12 cellular contexts compared by ENCODE assay signal in genomic region chr2:19140463-19141208, GRCh38.
DNase-seq lines count a peak whose midpoint lies in the region; FAIRE-seq and TF ChIP-seq lines count a peak whose summit lies in the region.
"Had no signal": no experiment of that assay in that cellular context is flagged by ENCODE, and none has a peak within 500 bp of the region (broad histone marks: within the 10 kb centered on the region; RNA-seq: fewer than 3 reads in every experiment).

No MANE protein-coding gene starts in this region.

- H3K4me2 ChIP-seq in osteoblast (ENCODE audit: insufficient read depth, low read length) = peak overlapping the region; percentile 37
- H3K4me2 ChIP-seq in neuronal stem cell (ENCODE audit: insufficient read depth, low read length, poor library complexity, severe bottlenecking) = no peak overlapping the region

- H3K9me3 ChIP-seq in osteoblast (ENCODE audit: low read depth, low read length) = no peaks in the 10 kb centered on the region
- H3K9me3 ChIP-seq in neuronal stem cell (replicated peaks in 1 of 2; ENCODE audit: control insufficient read depth in 2 of 2, insufficient read depth in 1 of 2, low read depth in 1 of 2, low read length in 2 of 2) = no peaks in the 10 kb centered on the region
- H3K9me3 ChIP-seq: adrenal gland had no signal

- H3K36me3 ChIP-seq in osteoblast (ENCODE audit: insufficient read depth, low read length) (no peaks in the 10 kb centered on the region), neuronal stem cell (replicated peaks in 1 of 2; ENCODE audit: control insufficient read depth in 2 of 2, insufficient read depth in 2 of 2, low read length in 2 of 2) (no peaks in the 10 kb centered on the region)
- H3K36me3 ChIP-seq: adrenal gland had no signal

- H2BK5ac ChIP-seq in neuronal stem cell (ENCODE audit: low read length) = no peak overlapping the region

- H3K4me1 ChIP-seq in osteoblast (ENCODE audit: insufficient read depth, low read length) (peaks cover 30% of the 10 kb centered on the region), neuronal stem cell (ENCODE audit: control insufficient read depth in 2 of 2, insufficient read depth in 1 of 2, low read depth in 1 of 2, low read length in 2 of 2) (peaks cover 0 to 2% of the 10 kb centered on the region in 2 donors)
- H3K4me1 ChIP-seq: adrenal gland had no signal

- H2AFZ ChIP-seq in osteoblast (ENCODE audit: low read length) = no peak overlapping the region
- H2AFZ ChIP-seq in neuronal stem cell (ENCODE audit: low read length) = no peak overlapping the region

- no peak overlapping the region for H2BK15ac ChIP-seq in neuronal stem cell (ENCODE audit: low read length)

- no peak overlapping the region for H3K4me3 ChIP-seq in osteoblast (ENCODE audit: insufficient read depth, low read length)
- H3K4me3 ChIP-seq in neuronal stem cell (ENCODE audit: low read length in 2 of 2) = no peak overlapping the region
- H3K4me3 ChIP-seq: adrenal gland had no signal

- H3K23ac ChIP-seq in neuronal stem cell (ENCODE audit: low read depth, low read length, poor library complexity) = no peak overlapping the region

- peak; percentile 72 for DNase-seq in ELF-1 (ENCODE audit: low read depth, low spot score)
- peak; percentile 20 for DNase-seq in NCI-H460 (ENCODE audit: extremely low read depth, low read depth)
- DNase-seq in dermis blood vessel endothelial cell = peak; percentile 20
- peak; percentile 66 for DNase-seq in osteoblast (ENCODE audit: insufficient read length, low spot score, missing footprints)
- DNase-seq in GM12892 (ENCODE audit: insufficient read length) = no peak
- no peak for DNase-seq in NCI-H1417 treated with DMSO at 0.1 percent for 48 hours (lab: John Stamatoyannopoulos, UW)
- DNase-seq in neuronal stem cell (ENCODE audit: low spot score) = no peak
- DNase-seq in NCI-H524 treated with DMSO at 0.1 percent for 48 hours (lab: John Stamatoyannopoulos, UW) = no peak
- DNase-seq: activated CD4-positive, alpha-beta T cell treated with anti-CD3 and anti-CD28 coated beads, Interleukin-2, amount 10 ng/mL, durations not matched to agents 24 days and 14 days; adrenal gland; DMS79; NCI-H2171 had no signal

- no peak overlapping the region for H4K91ac ChIP-seq in neuronal stem cell (ENCODE audit: low read depth, low read length, poor library complexity)

- H3K27ac ChIP-seq in osteoblast (ENCODE audit: low read depth, low read length) = peak overlapping the region; percentile 72
- H3K27ac ChIP-seq in neuronal stem cell (replicated peaks; ENCODE audit: low read length) = no peak overlapping the region
- H3K27ac ChIP-seq: adrenal gland had no signal

- H2BK120ac ChIP-seq in neuronal stem cell (ENCODE audit: low read depth, low read length) = no peak overlapping the region

- no peaks in the 10 kb centered on the region for H3K79me2 ChIP-seq in osteoblast (ENCODE audit: insufficient read depth, low read length)

- TF ChIP-seq POLR2A in GM12892 (IDR thresholded peaks at IDR 0.05; ENCODE audit: low read depth, low read length) = no peak

- no peak overlapping the region for H2AK5ac ChIP-seq in neuronal stem cell (ENCODE audit: low read depth, low read length)

- no peak overlapping the region for H3K14ac ChIP-seq in neuronal stem cell (ENCODE audit: low read length)

- no peak for TF ChIP-seq CTCF in osteoblast (IDR thresholded peaks at IDR 0.05; ENCODE audit: extremely low read depth, low read depth, low read length)

- no peaks in the 10 kb centered on the region for H3K27me3 ChIP-seq in osteoblast (ENCODE audit: insufficient read depth, low read length)
- H3K27me3 ChIP-seq in neuronal stem cell (ENCODE audit: control insufficient read depth in 3 of 3, insufficient read depth in 3 of 3, low read depth in 1 of 3, low read length in 3 of 3) = no peaks in the 10 kb centered on the region
- H3K27me3 ChIP-seq: adrenal gland had no signal

- H3K9ac ChIP-seq in neuronal stem cell (ENCODE audit: low read depth, low read length, poor library complexity) = no peak overlapping the region

- H3K79me1 ChIP-seq in neuronal stem cell (ENCODE audit: low read depth, low read length) = no peaks in the 10 kb centered on the region

- no peaks in the 10 kb centered on the region for H4K20me1 ChIP-seq in osteoblast (ENCODE audit: insufficient read depth, low read length)

- H4K8ac ChIP-seq in neuronal stem cell (ENCODE audit: low read depth, low read length) = no peak overlapping the region

- no peak overlapping the region for H3K4ac ChIP-seq in neuronal stem cell (ENCODE audit: low read length)

- H3K18ac ChIP-seq in neuronal stem cell (ENCODE audit: low read length) = no peak overlapping the region

- FAIRE-seq in GM12892 (lab: Jason Lieb, UNC) = no peak

- H2BK12ac ChIP-seq in neuronal stem cell (ENCODE audit: low read length) = no peak overlapping the region

- no CpG with 5 or more reads among the region's 3 CpGs for WGBS in neuronal stem cell (ENCODE audit: extremely low coverage in 2 of 2, insufficient read length in 2 of 2, insufficient replicate concordance in 1 of 2), 2 donors

Comparison
In these comparisons a context has a peak if more than half of its experiments do, and no peak if none do; other contexts are left out.
1. DNase-seq: peak in ELF-1 (single experiment), NCI-H460 (single experiment), dermis blood vessel endothelial cell (single experiment) and osteoblast (single experiment); none in GM12892 (single experiment), NCI-H1417 treated with DMSO at 0.1 percent for 48 hours (single experiment), neuronal stem cell (single experiment) and NCI-H524 treated with DMSO at 0.1 percent for 48 hours (single experiment).